Comparison of ENCODE assay signal across 8 cellular contexts in genomic region chr1:89454845-89455521, GRCh38.
DNase-seq lines count a peak whose midpoint lies in the region; ATAC-seq and TF ChIP-seq lines count a peak whose summit lies in the region.

No MANE protein-coding gene starts in this region.

- H3K27me3 Mint-ChIP-seq in activated B cell treated with CpG ODN at 0.5 μM for 24 hours = peaks cover 2% of the 10 kb centered on the region

- no peaks in the 10 kb centered on the region for H3K4me1 Mint-ChIP-seq in activated B cell treated with CpG ODN at 0.5 μM for 24 hours

- no peaks in the 10 kb centered on the region for H3K36me3 Mint-ChIP-seq in activated B cell treated with CpG ODN at 0.5 μM for 24 hours (ENCODE audit: low read depth)

- H3K27me3 ChIP-seq in H7 (ENCODE audit: control insufficient read depth, insufficient read depth, low read length) = no peaks in the 10 kb centered on the region

- peak; percentile 79 for ATAC-seq in activated B cell treated with CpG ODN at 0.5 μM for 24 hours (ENCODE audit: low read depth)

- intact Hi-C loops in activated B cell treated with CpG ODN at 0.5 μM for 24 hours (cut with micrococcal nuclease) = loop anchor here (1.0 kb wide), 5 partner anchors 97 to 519 kb away; no protein-coding TSS in a partner anchor

- peak; percentile 41 for TF ChIP-seq CTCF in activated B cell treated with CpG ODN at 0.5 μM for 24 hours (IDR thresholded peaks at IDR 0.05)

- DNase-seq in CD1c-positive myeloid dendritic cell (ENCODE audit: extremely low spot score) (peak; percentile 81), H7 (peak; percentile 27), NCI-H2171 treated with DMSO at 0.1 percent for 48 hours (lab: John Stamatoyannopoulos, UW) (peak; percentile 33), activated B cell treated with CpG ODN at 0.5 μM for 24 hours (no peak), dedifferentiated amniotic fluid mesenchymal stem cell (ENCODE audit: extremely low spot score) (peak; percentile 73), lung microvascular endothelial cell (ENCODE audit: low read depth in 2 of 2) (peak; percentile 58 to 69), epidermal melanocyte (ENCODE audit: insufficient read length, low spot score) (no peak)
- peak; percentile 24 for DNase-seq in stimulated activated CD8-positive, alpha-beta memory T cell treated with anti-CD3 and anti-CD28 coated beads, Interleukin-7, amount 100 ng/mL, for 24 hours (ENCODE audit: low read depth)

- H3K4me3 Mint-ChIP-seq in activated B cell treated with CpG ODN at 0.5 μM for 24 hours = no peak overlapping the region

- no peak overlapping the region for H3K4me3 ChIP-seq in H7 (ENCODE audit: insufficient read depth, low read depth, low read length)

- POLR2A ChIA-PET in activated B cell treated with CpG ODN at 0.5 μM for 24 hours (lab: Charles Lee) = no interaction called here

- H3K36me3 ChIP-seq in H7 (replicated peaks; ENCODE audit: control insufficient read depth, insufficient read depth, low read length) = no peaks in the 10 kb centered on the region

- CTCF ChIA-PET in activated B cell treated with CpG ODN at 0.5 μM for 24 hours (lab: Charles Lee) = interaction anchor here (1.2 to 2.7 kb wide), 5 partner anchors 369 to 482 kb away, joined by 4 to 14 read pairs (median 6); no protein-coding TSS in a partner anchor

- H3K9me3 Mint-ChIP-seq in activated B cell treated with CpG ODN at 0.5 μM for 24 hours = no peaks in the 10 kb centered on the region

- H3K27ac Mint-ChIP-seq in activated B cell treated with CpG ODN at 0.5 μM for 24 hours = no peak overlapping the region

Comparison
In these comparisons a context has a peak if more than half of its experiments do, and no peak if none do; other contexts are left out.
1. DNase-seq: peak in CD1c-positive myeloid dendritic cell (single experiment), H7 (single experiment), NCI-H2171 treated with DMSO at 0.1 percent for 48 hours (single experiment), dedifferentiated amniotic fluid mesenchymal stem cell (single experiment), lung microvascular endothelial cell (2 of 2) and stimulated activated CD8-positive, alpha-beta memory T cell treated with anti-CD3 and anti-CD28 coated beads, Interleukin-7, amount 100 ng/mL, for 24 hours (single experiment); none in activated B cell treated with CpG ODN at 0.5 μM for 24 hours (single experiment) and epidermal melanocyte (single experiment).